Comparison of ENCODE assay signal across 23 cellular contexts in the genomic region with DNA sequence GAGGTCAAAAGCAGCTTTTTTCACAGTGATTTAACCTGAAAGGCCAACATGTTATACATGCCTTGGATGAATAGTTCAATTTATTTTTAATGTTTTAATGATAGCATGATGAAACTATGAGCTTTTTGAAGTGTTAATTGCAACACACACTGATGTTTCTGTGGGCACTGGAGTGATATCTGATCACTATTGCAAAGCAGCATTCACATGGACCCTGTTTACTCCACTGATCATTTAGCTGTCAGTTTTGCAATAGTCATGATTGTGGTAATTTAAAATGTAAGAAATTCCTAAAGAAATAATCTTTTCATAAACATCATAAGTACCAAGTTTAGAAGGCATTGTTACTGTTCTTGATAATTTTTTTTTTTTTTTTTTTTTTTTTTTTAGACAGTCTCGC.
"Had no signal": no experiment of that assay in that cellular context is flagged by ENCODE, and none has a peak within 500 bp of the region (broad histone marks: within the 10 kb centered on the region; RNA-seq: fewer than 3 reads in every experiment).

No MANE protein-coding gene starts in this region.

- H3K9me3 ChIP-seq: adrenal gland, esophagus squamous epithelium, lower lobe of right lung, neutrophil, pancreas, right lobe of liver, thoracic aorta, upper lobe of left lung had no signal

- H3K4me3 Mint-ChIP-seq: activated CD4-positive, alpha-beta T cell treated with anti-CD3 and anti-CD28 coated beads, Interleukin-2, amount 10 ng/mL, durations not matched to agents 24 days and 14 days; activated T-cell treated with anti-CD3 and anti-CD28 coated beads, Interleukin-2, amount 50 U/mL, for 24 hours; dendritic cell treated with granulocyte-macrophage colony-stimulating factor and Interleukin-4, amounts not matched to agents 40 ng/mL and 50 ng/mL, for 4 days; natural killer cell treated with Interleukin-12 subunit alpha and Interleukin-12 subunit beta and Interleukin-15 and Interleukin-18, amount 100 ng/mL, for 72 hours; stimulated activated memory B cell treated with anti-CD40 and anti-IgM and Interleukin-4, amounts not matched to agents 10 μg/mL and 1 μg/mL and 100 μg/mL, for 72 hours had no signal

- FAIRE-seq: keratinocyte had no signal

- H3K27ac ChIP-seq: adrenal gland, esophagus squamous epithelium, lower lobe of right lung, neutrophil, pancreas, right lobe of liver, thoracic aorta, upper lobe of left lung had no signal

- H3K9me3 Mint-ChIP-seq: natural killer cell treated with Interleukin-12 subunit alpha and Interleukin-12 subunit beta and Interleukin-15 and Interleukin-18, amount 100 ng/mL, for 72 hours; stimulated activated memory B cell treated with anti-CD40 and anti-IgM and Interleukin-4, amounts not matched to agents 10 μg/mL and 1 μg/mL and 100 μg/mL, for 72 hours had no signal

- DNase-seq: activated CD4-positive, alpha-beta T cell treated with anti-CD3 and anti-CD28 coated beads, Interleukin-2, amount 10 ng/mL, durations not matched to agents 24 days and 14 days; activated CD8-positive, alpha-beta T cell treated with anti-CD3 and anti-CD28 coated beads for 36 hours; activated naive CD4-positive, alpha-beta T cell treated with Interleukin-2 at 50 U/mL for 16 hours; activated T-cell treated with anti-CD3 and anti-CD28 coated beads, Interleukin-2, amount 50 U/mL, for 24 hours; adrenal gland; effector memory CD4-positive, alpha-beta T cell; esophagus squamous epithelium; foreskin melanocyte; hypothalamus; lower lobe of right lung; pancreas; right lobe of liver; stimulated activated CD4-positive, alpha-beta T cell treated with anti-CD3 and anti-CD28 coated beads, Interleukin-4, amount 100 ng/mL, for 24 hours; T1000; upper lobe of left lung had no signal

- ATAC-seq: activated CD8-positive, alpha-beta T cell treated with anti-CD3 and anti-CD28 coated beads for 36 hours; lower lobe of right lung; natural killer cell treated with Interleukin-12 subunit alpha and Interleukin-12 subunit beta and Interleukin-15 and Interleukin-18, amount 100 ng/mL, for 72 hours; pancreas; stimulated activated memory B cell treated with anti-CD40 and anti-IgM and Interleukin-4, amounts not matched to agents 10 μg/mL and 1 μg/mL and 100 μg/mL, for 72 hours had no signal

- H3K27ac Mint-ChIP-seq: activated CD4-positive, alpha-beta T cell treated with anti-CD3 and anti-CD28 coated beads, Interleukin-2, amount 10 ng/mL, durations not matched to agents 24 days and 14 days; activated CD8-positive, alpha-beta T cell treated with anti-CD3 and anti-CD28 coated beads for 36 hours; activated T-helper 2 cell treated with anti-CD3 and anti-CD28 coated beads, Interferon-gamma antibody, Interleukin-2, Interleukin-4, amounts not matched to agents 10 μg/mL and 5 μg/mL and 100 μg/mL, durations not matched to agents 14 hours and 24 hours and 36 hours; dendritic cell treated with granulocyte-macrophage colony-stimulating factor and Interleukin-4, amounts not matched to agents 40 ng/mL and 50 ng/mL, for 4 days; natural killer cell treated with Interleukin-12 subunit alpha and Interleukin-12 subunit beta and Interleukin-15 and Interleukin-18, amount 100 ng/mL, for 72 hours; stimulated activated memory B cell treated with anti-CD40 and anti-IgM and Interleukin-4, amounts not matched to agents 10 μg/mL and 1 μg/mL and 100 μg/mL, for 72 hours had no signal

- H3K36me3 Mint-ChIP-seq: natural killer cell treated with Interleukin-12 subunit alpha and Interleukin-12 subunit beta and Interleukin-15 and Interleukin-18, amount 100 ng/mL, for 72 hours; stimulated activated memory B cell treated with anti-CD40 and anti-IgM and Interleukin-4, amounts not matched to agents 10 μg/mL and 1 μg/mL and 100 μg/mL, for 72 hours had no signal

- H3K27me3 ChIP-seq: adrenal gland, esophagus squamous epithelium, neutrophil, pancreas, right lobe of liver, upper lobe of left lung had no signal

- H3K4me3 ChIP-seq: adrenal gland, esophagus squamous epithelium, lower lobe of right lung, pancreas, right lobe of liver, smooth muscle cell, thoracic aorta, upper lobe of left lung had no signal

- H3K27me3 Mint-ChIP-seq: activated CD4-positive, alpha-beta T cell treated with anti-CD3 and anti-CD28 coated beads, Interleukin-2, amount 10 ng/mL, durations not matched to agents 24 days and 14 days; activated CD8-positive, alpha-beta T cell treated with anti-CD3 and anti-CD28 coated beads for 36 hours; activated T-cell treated with anti-CD3 and anti-CD28 coated beads, Interleukin-2, amount 50 U/mL, for 24 hours had no signal
